18 cellular contexts compared by ENCODE assay signal in genomic region chr1:176888471-176889032, GRCh38.
"Had no signal": no experiment of that assay in that cellular context is flagged by ENCODE, and none has a peak within 500 bp of the region (broad histone marks: within the 10 kb centered on the region; RNA-seq: fewer than 3 reads in every experiment).

No MANE protein-coding gene starts in this region.

- H3K9me3 ChIP-seq: colonic mucosa, esophagus squamous epithelium, lower lobe of right lung, ovary, sigmoid colon, stomach, thoracic aorta, transverse colon had no signal

- H3K36me3 ChIP-seq: colonic mucosa, esophagus squamous epithelium, lower lobe of right lung, neural progenitor cell, ovary, sigmoid colon, stomach, thoracic aorta, transverse colon had no signal

- H3K27me3 ChIP-seq: colonic mucosa, neural progenitor cell, ovary, sigmoid colon, stomach, transverse colon had no signal

- H3K4me1 ChIP-seq: colonic mucosa, esophagus squamous epithelium, foreskin keratinocyte, lower lobe of right lung, neural progenitor cell, sigmoid colon, stomach, transverse colon had no signal

- H3K27ac ChIP-seq: colonic mucosa, esophagus squamous epithelium, foreskin keratinocyte, lower lobe of right lung, neural progenitor cell, ovary, sigmoid colon, skin epidermis, stomach, thoracic aorta, transverse colon had no signal

- H3K4me3 ChIP-seq: colonic mucosa, esophagus squamous epithelium, lower lobe of right lung, neural progenitor cell, ovary, sigmoid colon, skin epidermis, stomach, thoracic aorta, transverse colon had no signal

- DNase-seq: colonic mucosa; dermis blood vessel endothelial cell; esophagus squamous epithelium; foreskin keratinocyte; lower lobe of right lung; mesenchymal stem cell; midbrain; ovary; sigmoid colon; stimulated activated CD4-positive, alpha-beta T cell treated with anti-CD3 and anti-CD28 coated beads, Interleukin-2, amount 100 ng/mL, for 24 hours; stimulated activated CD4-positive, alpha-beta T cell treated with anti-CD3 and anti-CD28 coated beads, Interleukin-4, amount 100 ng/mL, for 4 hours; stimulated activated naive B cell treated with anti-CD40 and anti-IgM and Interleukin-4, amounts not matched to agents 10 μg/mL and 1 μg/mL and 100 μg/mL, for 72 hours; stomach; substantia nigra; transverse colon had no signal
